ENCODE assay signal across 26 cellular contexts in genomic region chr2:39640681-39641080, GRCh38. TPM values are rescaled to one million over a fixed set of nuclear protein-coding genes. Genes with fewer than 3 reads are reported as not detected.
DNase-seq lines count a peak whose midpoint lies in the region; ATAC-seq, FAIRE-seq and TF ChIP-seq lines count a peak whose summit lies in the region.
"Had no signal": no experiment of that assay in that cellular context is flagged by ENCODE, and none has a peak within 500 bp of the region (broad histone marks: within the 10 kb centered on the region; RNA-seq: fewer than 3 reads in every experiment).

No MANE protein-coding gene starts in this region.

- no peak for DNase-seq in activated T-cell treated with anti-CD3 and anti-CD28 coated beads, Interleukin-2, amount 50 U/mL, for 4 hours
- DNase-seq in activated T-cell treated with anti-CD3 and anti-CD28 coated beads, Interleukin-2, amount 50 U/mL, for 48 hours = no peak
- no peak for DNase-seq in IMR-90
- peak; percentile 18 for DNase-seq in fibroblast of peridontal ligament (ENCODE audit: extremely low read depth)
- no peak for DNase-seq in gastrocnemius medialis
- DNase-seq in G401 (ENCODE audit: low spot score) = no peak
- DNase-seq in H54 (ENCODE audit: insufficient read length, low spot score) = no peak
- DNase-seq: 8988T; ACHN; AML-193; BE2C; CD4-positive, alpha-beta T cell; CD8-positive, alpha-beta memory T cell; DMS 273 treated with DMSO at 0.1 percent for 48 hours; DMS79; EL; GF-D8; GOT3; H7; HCEC 1CT had no signal

- H4K91ac ChIP-seq in IMR-90 (ENCODE audit: insufficient read depth, low read depth, low read length) = no peak overlapping the region

- no peak overlapping the region for H2BK15ac ChIP-seq in IMR-90 (ENCODE audit: low read depth, low read length)

- H3K4ac ChIP-seq in IMR-90 (ENCODE audit: low read depth, low read length) = no peak overlapping the region

- no peaks in the 10 kb centered on the region for H3K9me1 ChIP-seq in IMR-90 (ENCODE audit: insufficient read depth, low read length)

- H3K9me3 Mint-ChIP-seq in activated T-cell treated with anti-CD3 and anti-CD28 coated beads, Interleukin-2, amount 50 U/mL, for 4 hours = no peaks in the 10 kb centered on the region
- H3K9me3 Mint-ChIP-seq: CD14-positive monocyte; CD4-positive, alpha-beta T cell; CD8-positive, alpha-beta memory T cell had no signal

- FAIRE-seq in H54 (lab: Jason Lieb, UNC) = no peak
- FAIRE-seq: A549, D721Med, GM12891, GM18507 had no signal

- no CpG with 5 or more reads among the region's 2 CpGs for WGBS in IMR-90 (ENCODE audit: extremely low coverage in 2 of 2, insufficient read length in 1 of 2), 2 experiments

- no peak overlapping the region for H2BK120ac ChIP-seq in IMR-90 (ENCODE audit: low read depth, low read length)

- POLR2A ChIA-PET in IMR-90 (lab: Charles Lee; ENCODE audit: unreplicated experiment) = no interaction called here

- H3K56ac ChIP-seq in IMR-90 (ENCODE audit: extremely low read depth, insufficient read depth, low read length) = no peak overlapping the region

- peak; percentile 32 to 59 for ATAC-seq in activated T-cell treated with anti-CD3 and anti-CD28 coated beads, Interleukin-2, amount 50 U/mL, for 4 hours
- ATAC-seq in IMR-90 (ENCODE audit: low read depth) (no peak), gastrocnemius medialis (peak; percentile 28 to 56)
- ATAC-seq: A549 had no signal

- no peaks in the 10 kb centered on the region for H3K27me3 Mint-ChIP-seq in activated T-cell treated with anti-CD3 and anti-CD28 coated beads, Interleukin-2, amount 50 U/mL, for 4 hours (ENCODE audit: low read depth)
- H3K27me3 Mint-ChIP-seq: CD4-positive, alpha-beta T cell had no signal

- TF ChIP-seq CTCF in IMR-90 (conservative IDR thresholded peaks at IDR 0.05; ENCODE audit: low read depth, low read length) (no peak), gastrocnemius medialis (IDR thresholded peaks at IDR 0.05 in 4 of 5, conservative IDR thresholded peaks at IDR 0.05 in 1 of 5) (no peak)

- H3K9me3 ChIP-seq in IMR-90 (ENCODE audit: control insufficient read depth, insufficient read depth, low read length) (no peaks in the 10 kb centered on the region), gastrocnemius medialis (no peaks in the 10 kb centered on the region)
- H3K9me3 ChIP-seq: A549; BE2C; BLaER1 treated with 17β-estradiol and CSF1 and Interleukin-3, amounts not matched to agents 10 nM and 100 nM had no signal

- H3K4me3 ChIP-seq in IMR-90 (ENCODE audit: insufficient read depth, low read depth, low read length) = no peak overlapping the region
- H3K4me3 ChIP-seq in gastrocnemius medialis = no peak overlapping the region
- H3K4me3 ChIP-seq: A549; BLaER1 treated with 17β-estradiol and CSF1 and Interleukin-3, amounts not matched to agents 10 nM and 100 nM had no signal

- CTCF ChIA-PET in IMR-90 (lab: Yijun Ruan, JAX) = no interaction called here

- H3K79me1 ChIP-seq in IMR-90 (ENCODE audit: low read depth in 1 of 2, low read length in 2 of 2) = no peaks in the 10 kb centered on the region

- BruUV-seq in IMR-90 (replicated peaks; lab: Mats Ljungman, UMichigan) = no TSS peak

- no peak overlapping the region for H2BK5ac ChIP-seq in IMR-90 (ENCODE audit: low read depth, low read length, poor library complexity, severe bottlenecking)

- H3K18ac ChIP-seq in IMR-90 (ENCODE audit: low read depth, low read length) = no peak overlapping the region

- in situ Hi-C loops in IMR-90 (cut with MboI; ENCODE audit: low sequenced_read_pairs) = no loop called here
- in situ Hi-C loops in gastrocnemius medialis (cut with MboI; ENCODE audit: low sequenced_read_pairs in 4 of 4) = no loop called here
- in situ Hi-C loops in G401 (cut with HindIII; ENCODE audit: low sequenced_read_pairs) = no loop called here

- H3K9ac ChIP-seq in IMR-90 (ENCODE audit: low read depth, low read length) = no peak overlapping the region
- H3K9ac ChIP-seq: BLaER1 treated with 17β-estradiol and CSF1 and Interleukin-3, amounts not matched to agents 10 nM and 100 nM had no signal

- H3K27ac ChIP-seq in IMR-90 (ENCODE audit: insufficient read depth, low read length) (no peak overlapping the region), gastrocnemius medialis (peak overlapping the region; percentile 45 to 58 (median 50))
- H3K27ac ChIP-seq: A549; BLaER1 treated with 17β-estradiol and CSF1 and Interleukin-3, amounts not matched to agents 10 nM and 100 nM had no signal

- intact Hi-C loops in IMR-90 (cut with micrococcal nuclease) (no loop called here), gastrocnemius medialis (cut with DNase I; ENCODE audit: low total_unique reads) (loop anchor here (5.0 kb wide), 1 partner anchor 57 kb away; no protein-coding TSS in a partner anchor)

- no peaks in the 10 kb centered on the region for H3K27me3 ChIP-seq in IMR-90 (ENCODE audit: control insufficient read depth, insufficient read depth, low read length)
- H3K27me3 ChIP-seq in gastrocnemius medialis = no peaks in the 10 kb centered on the region
- H3K27me3 ChIP-seq: BE2C; BLaER1 treated with 17β-estradiol and CSF1 and Interleukin-3, amounts not matched to agents 10 nM and 100 nM had no signal

- H3K36me3 ChIP-seq in IMR-90 (ENCODE audit: control insufficient read depth, insufficient read depth, low read length) (no peaks in the 10 kb centered on the region), gastrocnemius medialis (no peaks in the 10 kb centered on the region)
- H3K36me3 ChIP-seq: BE2C; BLaER1 treated with 17β-estradiol and CSF1 and Interleukin-3, amounts not matched to agents 10 nM and 100 nM had no signal

- no peak overlapping the region for H2AK9ac ChIP-seq in IMR-90 (replicated peaks; ENCODE audit: low read depth, low read length, poor library complexity)

- no peak overlapping the region for H3K14ac ChIP-seq in IMR-90 (replicated peaks; ENCODE audit: low read depth, low read length)

- H4K20me1 ChIP-seq in IMR-90 (ENCODE audit: insufficient read depth, low read length) = no peaks in the 10 kb centered on the region
- H4K20me1 ChIP-seq: BLaER1 treated with 17β-estradiol and CSF1 and Interleukin-3, amounts not matched to agents 10 nM and 100 nM had no signal

- no peak overlapping the region for H2AK5ac ChIP-seq in IMR-90 (ENCODE audit: low read depth, low read length)

- H2BK20ac ChIP-seq in IMR-90 (ENCODE audit: low read depth, low read length) = no peak overlapping the region

- H3K4me1 ChIP-seq in IMR-90 (ENCODE audit: control insufficient read depth, insufficient read depth, low read length) (peaks cover 2% of the 10 kb centered on the region), gastrocnemius medialis (peaks cover 15 to 18% of the 10 kb centered on the region in 2 donors)
- H3K4me1 ChIP-seq: BE2C; BLaER1 treated with 17β-estradiol and CSF1 and Interleukin-3, amounts not matched to agents 10 nM and 100 nM had no signal

- H4K8ac ChIP-seq in IMR-90 (ENCODE audit: low read depth in 2 of 2, low read length in 2 of 2) = no peak overlapping the region

- no peaks in the 10 kb centered on the region for H3K36me3 Mint-ChIP-seq in activated T-cell treated with anti-CD3 and anti-CD28 coated beads, Interleukin-2, amount 50 U/mL, for 4 hours (ENCODE audit: insufficient read depth)
- H3K36me3 Mint-ChIP-seq: CD14-positive monocyte; CD8-positive, alpha-beta memory T cell had no signal

- H3K4me2 ChIP-seq in IMR-90 (ENCODE audit: low read depth, low read length) = no peak overlapping the region
- H3K4me2 ChIP-seq: A549; BLaER1 treated with 17β-estradiol and CSF1 and Interleukin-3, amounts not matched to agents 10 nM and 100 nM had no signal

- no peaks in the 10 kb centered on the region for H3K4me1 Mint-ChIP-seq in activated T-cell treated with anti-CD3 and anti-CD28 coated beads, Interleukin-2, amount 50 U/mL, for 4 hours (ENCODE audit: low read depth)
- H3K4me1 Mint-ChIP-seq: CD14-positive monocyte; CD8-positive, alpha-beta memory T cell had no signal

- TF ChIP-seq POLR2A in IMR-90 (IDR thresholded peaks at IDR 0.05; ENCODE audit: low read depth, low read length) = no peak
- TF ChIP-seq POLR2A in gastrocnemius medialis (IDR thresholded peaks at IDR 0.05) = no peak
- no peak for TF ChIP-seq POLR2A in H54 (IDR thresholded peaks at IDR 0.05; ENCODE audit: low read depth, low read length)

- no peak overlapping the region for H4K5ac ChIP-seq in IMR-90 (ENCODE audit: low read depth, low read length)

- H2AFZ ChIP-seq in IMR-90 (replicated peaks; ENCODE audit: low read length, poor library complexity) = no peak overlapping the region

- peak overlapping the region; percentile 45; the same call in 1 of the 2 replicates for H3K23ac ChIP-seq in IMR-90 (ENCODE audit: low read depth, low read length)

- no peak for TF ChIP-seq RAD21 in IMR-90 (IDR thresholded peaks at IDR 0.05; ENCODE audit: low read length)

- dilution Hi-C loops in IMR-90 (cut with HindIII; ENCODE audit: low sequenced_read_pairs, unreplicated experiment) = no loop called here

- H3K4me3 Mint-ChIP-seq in activated T-cell treated with anti-CD3 and anti-CD28 coated beads, Interleukin-2, amount 50 U/mL, for 4 hours = no peak overlapping the region
- H3K4me3 Mint-ChIP-seq: CD14-positive monocyte; CD4-positive, alpha-beta T cell; CD8-positive, alpha-beta memory T cell had no signal

TF ChIP-seq in IMR-90, 13 proteins besides CTCF, POLR2A, EP300 and RAD21 (continues in another document):
- no peak for TF ChIP-seq USF2 (IDR thresholded peaks at IDR 0.05; ENCODE audit: low read depth, low read length)
- no peak for TF ChIP-seq ELK1 (IDR thresholded peaks at IDR 0.05; ENCODE audit: borderline replicate concordance, low read depth, low read length)

RNA-seq across cellular contexts. Expression of gene TMEM178A, which starts 25.0 kb away (rescaled TPM):
- not detected for total RNA-seq in activated T-cell treated with anti-CD3 and anti-CD28 coated beads, Interleukin-2, amount 50 U/mL, for 4 hours
- total RNA-seq in IMR-90 (2012; rRNA removed) = 0.18 and 0.28 TPM in 2 replicates
- polyA plus RNA-seq in IMR-90 (2012; rRNA removed) = 1.1 and 1.8 TPM in 2 replicates
- polyA plus RNA-seq in IMR-90 (2012; cell fraction: cytosol; rRNA removed) = 0.24 and 0.34 TPM in 2 replicates
- 20.8 and 51.8 TPM in 2 replicates for polyA plus RNA-seq in IMR-90 (2012; cell fraction: nucleus; rRNA removed; ENCODE audit: low replicate concordance)
- under 1 TPM in 1 of 4 donors, not detected in 3; 0.42 TPM for total RNA-seq in gastrocnemius medialis
- 98.4 and 118 TPM in 2 replicates for total RNA-seq in G401 (2014; rRNA removed; shearing (Covaris generic))
- total RNA-seq: CD8-positive, alpha-beta memory T cell had no signal
- polyA plus RNA-seq: CD14-positive monocyte; CD8-positive, alpha-beta memory T cell had no signal

Comparison
In these comparisons a context has a peak if more than half of its experiments do, and no peak if none do; other contexts are left out.
1. RNA of gene TMEM178A, which starts 25.0 kb away (total RNA-seq): 98.4 to 118 TPM in G401; 0.18 to 0.28 TPM in IMR-90, 0.42 TPM in gastrocnemius medialis and not detected in activated T-cell treated with anti-CD3 and anti-CD28 coated beads, Interleukin-2, amount 50 U/mL, for 4 hours; every median in the first group is over 10 times any median in the second.